ENCODE assay signal across 10 cellular contexts in the genomic region with DNA sequence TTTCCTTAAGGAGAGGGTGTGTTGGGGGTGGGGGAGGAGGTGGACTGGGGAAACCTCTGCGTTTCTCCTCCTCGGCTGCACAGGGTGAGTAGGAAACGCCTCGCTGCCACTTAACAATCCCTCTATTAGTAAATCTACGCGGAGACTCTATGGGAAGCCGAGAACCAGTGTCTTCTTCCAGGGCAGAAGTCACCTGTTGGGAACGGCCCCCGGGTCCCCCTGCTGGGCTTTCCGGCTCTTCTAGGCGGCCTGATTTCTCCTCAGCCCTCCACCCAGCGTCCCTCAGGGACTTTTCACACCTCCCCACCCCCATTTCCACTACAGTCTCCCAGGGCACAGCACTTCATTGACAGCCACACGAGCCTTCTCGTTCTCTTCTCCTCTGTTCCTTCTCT. TPM values are rescaled to one million over a fixed set of nuclear protein-coding genes. Genes with fewer than 3 reads are reported as not detected.
DNase-seq lines count a peak whose midpoint lies in the region; ATAC-seq and TF ChIP-seq lines count a peak whose summit lies in the region.
"Had no signal": no experiment of that assay in that cellular context is flagged by ENCODE, and none has a peak within 500 bp of the region (broad histone marks: within the 10 kb centered on the region; RNA-seq: fewer than 3 reads in every experiment).

No MANE protein-coding gene starts in this region.

- H3K9me3 Mint-ChIP-seq in activated T-cell treated with anti-CD3 and anti-CD28 coated beads, Interleukin-2, amount 50 U/mL, for 4 hours: no peaks in the 10 kb centered on the region
- no peaks in the 10 kb centered on the region for H3K9me3 Mint-ChIP-seq in nephron progenitor cell
- H3K9me3 Mint-ChIP-seq in CD8-positive, alpha-beta memory T cell: peaks cover 0 to 29% (median 16%) of the 10 kb centered on the region in 5 donors

- peaks cover 81% of the 10 kb centered on the region for H3K27me3 Mint-ChIP-seq in activated T-cell treated with anti-CD3 and anti-CD28 coated beads, Interleukin-2, amount 50 U/mL, for 4 hours (ENCODE audit: low read depth)
- H3K27me3 Mint-ChIP-seq in nephron progenitor cell (ENCODE audit: low read depth, poor library complexity): peaks cover 81% of the 10 kb centered on the region
- H3K27me3 Mint-ChIP-seq in CD8-positive, alpha-beta memory T cell: peaks cover 79% of the 10 kb centered on the region in 2 donors

- no peak for DNase-seq in activated T-cell treated with anti-CD3 and anti-CD28 coated beads, Interleukin-2, amount 50 U/mL, for 4 hours
- peak; percentile 50 for DNase-seq in nephron progenitor cell
- DNase-seq in iPS-NIHi11 (ENCODE audit: low spot score): no peak
- no peak for DNase-seq in CD8-positive, alpha-beta memory T cell
- no peak for DNase-seq in NCI-H128 (lab: John Stamatoyannopoulos, UW; ENCODE audit: unreplicated experiment)
- DNase-seq: NCI-H187 treated with DMSO at 0.1 percent for 48 hours had no signal

- POLR2A ChIA-PET in CD8-positive, alpha-beta memory T cell (lab: Charles Lee): interaction anchor here (0.6 kb wide), 1 partner anchor 503 kb away, joined by 9 read pairs; no protein-coding TSS in a partner anchor

- H3K27me3 ChIP-seq in DOHH2 (ENCODE audit: control insufficient read depth, low read length) (peaks cover 79% of the 10 kb centered on the region), HUES64 (ENCODE audit: insufficient read depth, low read length) (peaks cover 99% of the 10 kb centered on the region)
- peaks cover 86% of the 10 kb centered on the region for H3K27me3 ChIP-seq in CD8-positive, alpha-beta memory T cell (ENCODE audit: insufficient read depth, low read length, poor library complexity, severe bottlenecking)

- peak overlapping the region; percentile 13 for H3K4me3 Mint-ChIP-seq in activated T-cell treated with anti-CD3 and anti-CD28 coated beads, Interleukin-2, amount 50 U/mL, for 4 hours
- H3K4me3 Mint-ChIP-seq in nephron progenitor cell: peak overlapping the region; percentile 82
- H3K4me3 Mint-ChIP-seq in CD8-positive, alpha-beta memory T cell: peak overlapping the region in 3 of 7 donors; percentile 60 to 81 (median 68)

- H3K79me2 ChIP-seq in DOHH2 (ENCODE audit: control insufficient read depth, low read length): no peaks in the 10 kb centered on the region

- CTCF ChIA-PET in CD8-positive, alpha-beta memory T cell (lab: Charles Lee): interaction anchor here (1.0 kb wide), 1 partner anchor 930 kb away, joined by 3 read pairs; no protein-coding TSS in a partner anchor

- H3K9me3 ChIP-seq in DOHH2 (ENCODE audit: control insufficient read depth, insufficient read depth, low read length) (no peaks in the 10 kb centered on the region), HUES64 (ENCODE audit: insufficient read depth, low read depth, low read length) (no peaks in the 10 kb centered on the region)
- no peaks in the 10 kb centered on the region for H3K9me3 ChIP-seq in CD8-positive, alpha-beta memory T cell (ENCODE audit: low read length)

- H3K4me1 Mint-ChIP-seq in activated T-cell treated with anti-CD3 and anti-CD28 coated beads, Interleukin-2, amount 50 U/mL, for 4 hours (ENCODE audit: low read depth): peaks cover 41% of the 10 kb centered on the region
- peaks cover 75% of the 10 kb centered on the region for H3K4me1 Mint-ChIP-seq in nephron progenitor cell
- peaks cover 33 to 63% (median 50%) of the 10 kb centered on the region in 3 donors for H3K4me1 Mint-ChIP-seq in CD8-positive, alpha-beta memory T cell

- H3K27ac ChIP-seq in DOHH2 (ENCODE audit: low read depth, low read length): no peak overlapping the region
- no peak overlapping the region for H3K27ac ChIP-seq in HUES64 (ENCODE audit: low read depth, low read length)
- no peak overlapping the region for H3K27ac ChIP-seq in CD8-positive, alpha-beta memory T cell (ENCODE audit: low read depth, low read length)

- peaks cover 6% of the 10 kb centered on the region for H3F3A ChIP-seq in DOHH2 (ENCODE audit: control insufficient read depth, insufficient read depth)

- H3K4me3 ChIP-seq in DOHH2 (ENCODE audit: low read length) (peak overlapping the region; percentile 40), HUES64 (ENCODE audit: low read length) (peak overlapping the region; percentile 37)
- H3K4me3 ChIP-seq in CD8-positive, alpha-beta memory T cell (ENCODE audit: low read length): no peak overlapping the region

- ATAC-seq in activated T-cell treated with anti-CD3 and anti-CD28 coated beads, Interleukin-2, amount 50 U/mL, for 4 hours: no peak

- peaks cover 28% of the 10 kb centered on the region for H3K4me1 ChIP-seq in DOHH2 (ENCODE audit: control insufficient read depth, low read length)
- peaks cover 56% of the 10 kb centered on the region for H3K4me1 ChIP-seq in HUES64 (ENCODE audit: insufficient read depth, low read length)
- H3K4me1 ChIP-seq in CD8-positive, alpha-beta memory T cell (ENCODE audit: insufficient read depth, low read length): peaks cover 48% of the 10 kb centered on the region

- no peaks in the 10 kb centered on the region for H3K36me3 ChIP-seq in DOHH2 (ENCODE audit: control insufficient read depth, low read length)
- H3K36me3 ChIP-seq in HUES64 (ENCODE audit: insufficient read depth, low read length): no peaks in the 10 kb centered on the region
- no peaks in the 10 kb centered on the region for H3K36me3 ChIP-seq in CD8-positive, alpha-beta memory T cell (ENCODE audit: insufficient read depth, low read length)

- TF ChIP-seq CTCF in DOHH2 (IDR thresholded peaks at IDR 0.05; ENCODE audit: low read depth, low read length, poor library complexity, severe bottlenecking) (peak; percentile 12), nephron progenitor cell (IDR thresholded peaks at IDR 0.05) (no peak)

- H3K27ac Mint-ChIP-seq in nephron progenitor cell: peak overlapping the region; percentile 36
- H3K27ac Mint-ChIP-seq in CD8-positive, alpha-beta memory T cell: peak overlapping the region in 4 of 8 donors; percentile 6 to 85 (median 62)

- H3K9me2 ChIP-seq in DOHH2 (replicated peaks; ENCODE audit: control insufficient read depth, low read length): no peaks in the 10 kb centered on the region

- no peaks in the 10 kb centered on the region for H4K20me1 ChIP-seq in DOHH2 (ENCODE audit: control insufficient read depth, insufficient read depth, low read depth, low read length)

- peak overlapping the region; percentile 52 for H3K4me2 ChIP-seq in DOHH2 (ENCODE audit: low read length)

- under 1% methylated on average over 13 of the region's 14 CpGs for whole genome bisulfite sequencing in HUES64

- H3K9ac ChIP-seq in HUES64 (ENCODE audit: low read depth, low read length): no peak overlapping the region

- no peaks in the 10 kb centered on the region for H3K36me3 Mint-ChIP-seq in activated T-cell treated with anti-CD3 and anti-CD28 coated beads, Interleukin-2, amount 50 U/mL, for 4 hours (ENCODE audit: insufficient read depth)
- no peaks in the 10 kb centered on the region for H3K36me3 Mint-ChIP-seq in nephron progenitor cell (ENCODE audit: low read depth)
- peaks cover 0 to 2% (median 0%) of the 10 kb centered on the region in 3 donors for H3K36me3 Mint-ChIP-seq in CD8-positive, alpha-beta memory T cell

RNA-seq across cellular contexts. Expression of a gene that starts 2.1 kb away (rescaled TPM):
- polyA plus RNA-seq in HUES64 (2013, experiment 1 of 2): 0.45 TPM
- polyA plus RNA-seq in HUES64 (2013, experiment 2 of 2): 0.89 TPM
- total RNA-seq in activated T-cell treated with anti-CD3 and anti-CD28 coated beads, Interleukin-2, amount 50 U/mL, for 4 hours: not detected
- total RNA-seq in CD8-positive, alpha-beta memory T cell: not detected
- polyA plus RNA-seq in CD8-positive, alpha-beta memory T cell: not detected
- total RNA-seq: liver; T-helper 2 cell treated with Interferon-gamma antibody and Interleukin-4, amounts not matched to agents 100 ng/mL and 5 ng/mL, for 36 hours had no signal
- polyA plus RNA-seq: liver had no signal
